ENCODE assay signal across 28 cellular contexts in the genomic region with DNA sequence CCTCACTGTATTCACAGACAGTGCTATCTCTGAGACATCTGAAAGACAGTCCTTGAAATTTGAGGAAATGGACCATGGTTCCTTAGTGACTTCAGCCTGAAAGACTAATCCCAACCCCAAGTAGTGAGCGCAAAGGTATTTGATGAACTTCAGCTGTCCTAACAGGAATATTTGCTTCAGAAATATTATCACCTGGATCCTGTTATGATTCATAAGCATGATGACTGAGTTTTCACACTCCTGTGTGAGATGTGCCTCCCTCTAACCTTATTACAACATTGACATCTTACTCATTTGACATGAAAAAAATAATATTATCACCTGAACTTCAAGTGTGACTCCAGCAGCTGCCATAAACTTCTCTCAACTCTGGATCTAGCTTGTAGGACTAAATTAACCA. TPM values are rescaled to one million over a fixed set of nuclear protein-coding genes. Genes with fewer than 3 reads are reported as not detected.
DNase-seq lines count a peak whose midpoint lies in the region; ATAC-seq, FAIRE-seq and TF ChIP-seq lines count a peak whose summit lies in the region.
"Had no signal": no experiment of that assay in that cellular context is flagged by ENCODE, and none has a peak within 500 bp of the region (broad histone marks: within the 10 kb centered on the region; RNA-seq: fewer than 3 reads in every experiment).

No MANE protein-coding gene starts in this region.

- H3K27ac ChIP-seq in GM12878 (ENCODE audit: control insufficient read depth, insufficient read depth) (no peak overlapping the region), foreskin keratinocyte (peak overlapping the region; percentile 39)
- H3K27ac ChIP-seq: 22Rv1, BLaER1 had no signal

- no peak for TF ChIP-seq EP300 in GM12878 (IDR thresholded peaks at IDR 0.05; ENCODE audit: borderline replicate concordance in 1 of 2, control insufficient read depth in 1 of 2, low read depth in 2 of 2, low read length in 2 of 2)

- H3K4me1 ChIP-seq in GM12878 (ENCODE audit: control insufficient read depth, insufficient read depth, low read length) (no peaks in the 10 kb centered on the region), foreskin keratinocyte (no peaks in the 10 kb centered on the region)
- H3K4me1 ChIP-seq: BLaER1 had no signal

- H3K36me3 Mint-ChIP-seq in activated naive CD8-positive, alpha-beta T cell treated with anti-CD3 and anti-CD28 coated beads for 36 hours = no peaks in the 10 kb centered on the region

- no peak overlapping the region for H2AFZ ChIP-seq in GM12878 (ENCODE audit: control insufficient read depth, low read depth, low read length)

- no peaks in the 10 kb centered on the region for H3K36me3 ChIP-seq in GM12878 (ENCODE audit: control insufficient read depth in 2 of 2, insufficient read depth in 2 of 2, low read length in 1 of 2)
- H3K36me3 ChIP-seq: BLaER1, MG63 had no signal

- no peaks in the 10 kb centered on the region for H4K20me1 ChIP-seq in GM12878 (ENCODE audit: control insufficient read depth, insufficient read depth)
- H4K20me1 ChIP-seq: BLaER1 had no signal

- RAD21 ChIA-PET in GM12878 (lab: Charles Lee; ENCODE audit: unreplicated experiment) = no interaction called here

- no peak overlapping the region for H3K4me3 Mint-ChIP-seq in activated naive CD8-positive, alpha-beta T cell treated with anti-CD3 and anti-CD28 coated beads for 36 hours
- H3K4me3 Mint-ChIP-seq: CD4-positive, alpha-beta T cell had no signal

- no peaks in the 10 kb centered on the region for H3K79me2 ChIP-seq in GM12878 (ENCODE audit: control insufficient read depth, insufficient read depth, low read length)

- H3K27me3 ChIP-seq in GM12878 (replicated peaks in 1 of 2; ENCODE audit: control insufficient read depth in 2 of 2, insufficient read depth in 2 of 2, low read length in 1 of 2) = peaks cover 0 to 2% of the 10 kb centered on the region in 2 experiments; a peak in 1 of 4 replicates
- peaks cover 12% of the 10 kb centered on the region for H3K27me3 ChIP-seq in foreskin keratinocyte
- H3K27me3 ChIP-seq: BLaER1 had no signal

- DNase-seq in DMS53 (lab: John Stamatoyannopoulos, UW) = peak; percentile 15
- no peak for DNase-seq in DMS53 treated with DMSO at 0.1 percent for 48 hours (lab: John Stamatoyannopoulos, UW; ENCODE audit: unreplicated experiment)
- no peak for DNase-seq in GM12878 (ENCODE audit: low read depth, low spot score)
- DNase-seq in foreskin keratinocyte = peak; percentile 78 to 80
- no peak for DNase-seq in activated naive CD4-positive, alpha-beta T cell treated with anti-CD3 and anti-CD28 coated beads, Interleukin-2, amount 50 U/mL, for 16 hours
- no peak for DNase-seq in activated naive CD8-positive, alpha-beta T cell treated with anti-CD3 and anti-CD28 coated beads for 36 hours
- DNase-seq in activated gamma-delta T cell treated with Interleukin-2 at 50 U/mL for 16 hours = no peak
- DNase-seq: ACHN; CD4-positive, alpha-beta T cell; COR-L47; DMS 273 treated with DMSO at 0.1 percent for 48 hours; Karpas-422; MG63; NCI-H1417; NCI-H1694 treated with DMSO at 0.1 percent for 48 hours; NCI-H2081 treated with DMSO at 0.1 percent for 48 hours; NCI-H2171 treated with DMSO at 0.1 percent for 48 hours; NCI-H526; OCI-M1; RPMI8226; SIG-M5; SK-N-SH had no signal

- H3K4me2 ChIP-seq in GM12878 (ENCODE audit: control insufficient read depth, insufficient read depth) = no peak overlapping the region
- H3K4me2 ChIP-seq: BLaER1, SK-N-SH had no signal

- no peaks in the 10 kb centered on the region for H3K9me3 Mint-ChIP-seq in activated naive CD8-positive, alpha-beta T cell treated with anti-CD3 and anti-CD28 coated beads for 36 hours
- H3K9me3 Mint-ChIP-seq: CD4-positive, alpha-beta T cell had no signal

- ATAC-seq in GM12878 = no peak
- ATAC-seq in foreskin keratinocyte = peak; percentile 91
- no peak for ATAC-seq in GM18498 (IDR thresholded peaks at IDR 0.05; ENCODE audit: unreplicated experiment)
- ATAC-seq: HCT116 had no signal

- peaks cover 26% of the 10 kb centered on the region for H3K27me3 Mint-ChIP-seq in activated naive CD8-positive, alpha-beta T cell treated with anti-CD3 and anti-CD28 coated beads for 36 hours

- no peaks in the 10 kb centered on the region for H3K9me3 ChIP-seq in GM12878 (replicated peaks; ENCODE audit: control insufficient read depth, insufficient read depth, low read length)
- H3K9me3 ChIP-seq: BLaER1, MG63, SK-N-SH had no signal

- WGBS in GM12878 (ENCODE audit: insufficient coverage, insufficient replicate concordance, low lambda C conversion rate, missing lambda C conversion rate) = 0% methylated on average over 1 of the region's 1 CpG

- no peak overlapping the region for H3K9ac ChIP-seq in GM12878 (ENCODE audit: control insufficient read depth, insufficient read depth, low read length)
- H3K9ac ChIP-seq: BLaER1, SK-N-SH had no signal

- in situ Hi-C loops in GM12878 (cut with MboI) = no loop called here

- intact Hi-C loops in GM12878 (cut with micrococcal nuclease; ENCODE audit: unreplicated experiment) = no loop called here

- peak; percentile 27 for FAIRE-seq in GM12878 (lab: Jason Lieb, UNC)
- FAIRE-seq: G401.6, H1 had no signal

- SMC1A ChIA-PET in GM12878 (lab: Charles Lee; ENCODE audit: uncharacterized antibody, unreplicated experiment) = interaction anchor here (0.7 to 1.5 kb wide), 3 partner anchors 12 to 42 kb away, joined by 3 to 4 read pairs (median 3); partner anchors contain the start of gene MRPL19

- TF ChIP-seq POLR2A in GM12878 (IDR thresholded peaks at IDR 0.05; ENCODE audit: low read depth, low read length) = no peak

- BruUV-seq in GM12878 (replicated peaks; lab: Mats Ljungman, UMichigan) = no TSS peak

- CTCF ChIA-PET in GM12878 (lab: Yijun Ruan, JAX) = interaction anchor here (0.8 to 1.6 kb wide), 5 partner anchors 12 to 576 kb away, joined by 3 to 10 read pairs (median 4); partner anchors contain the start of gene MRPL19

- no peaks in the 10 kb centered on the region for H3K4me1 Mint-ChIP-seq in activated naive CD8-positive, alpha-beta T cell treated with anti-CD3 and anti-CD28 coated beads for 36 hours

- no peak for TF ChIP-seq RAD21 in GM12878 (IDR thresholded peaks at IDR 0.05; ENCODE audit: insufficient read depth, low read depth, low read length)

- no peak overlapping the region for H3K4me3 ChIP-seq in GM12878
- H3K4me3 ChIP-seq: BLaER1, MG63 had no signal

- POLR2A ChIA-PET in GM12878 (lab: Charles Lee) = no interaction called here

- TF ChIP-seq CTCF in GM12878 (IDR thresholded peaks at IDR 0.05 in 2 of 3, conservative IDR thresholded peaks at IDR 0.05 in 1 of 3; ENCODE audit: control insufficient read depth in 2 of 3, extremely low read depth in 1 of 3, insufficient read depth in 1 of 3, low read depth in 3 of 3, low read length in 3 of 3) = no peak
- no peak for TF ChIP-seq CTCF in foreskin keratinocyte (conservative IDR thresholded peaks at IDR 0.05)

- no peak overlapping the region for H3K27ac Mint-ChIP-seq in activated naive CD8-positive, alpha-beta T cell treated with anti-CD3 and anti-CD28 coated beads for 36 hours
- H3K27ac Mint-ChIP-seq: CD4-positive, alpha-beta T cell had no signal

TF ChIP-seq in GM12878, 131 proteins besides CTCF, POLR2A, EP300 and RAD21:
- TF ChIP-seq PAX8 (IDR thresholded peaks at IDR 0.05) (no peak), TBL1XR1 (IDR thresholded peaks at IDR 0.05; ENCODE audit: low read depth, low read length) (no peak), SUZ12 (IDR thresholded peaks at IDR 0.05; ENCODE audit: unreplicated experiment) (no peak), MAX (IDR thresholded peaks at IDR 0.05; ENCODE audit: low read depth, low read length) (no peak), RCOR1 (conservative IDR thresholded peaks at IDR 0.05; ENCODE audit: low read depth, low read length) (no peak), RAD51 (IDR thresholded peaks at IDR 0.05) (no peak), POLR2AphosphoS5 (IDR thresholded peaks at IDR 0.05; ENCODE audit: low read length) (no peak), TCF7 (IDR thresholded peaks at IDR 0.05; ENCODE audit: borderline replicate concordance) (no peak), CBX5 (IDR thresholded peaks at IDR 0.05; ENCODE audit: low read depth) (no peak), YY1 (IDR thresholded peaks at IDR 0.05; ENCODE audit: low read depth, low read length) (no peak), JUNB (IDR thresholded peaks at IDR 0.05) (no peak), HDAC6 (IDR thresholded peaks at IDR 0.05; ENCODE audit: unreplicated experiment) (no peak)

RNA-seq across cellular contexts. Expression of gene MRPL19, which starts 11.6 kb away (rescaled TPM):
- 56.5 and 60.0 TPM in 2 replicates for total RNA-seq in GM12878 (2013; cell fraction: nucleolus; rRNA removed)
- total RNA-seq in GM12878 (2014; rRNA removed) (54.1 and 60.4 TPM in 2 replicates), GM12878 (2014; rRNA removed; fragmentation: Illumina TruSeq; extraction: Trizol) (42.1 and 46.8 TPM in 2 replicates), GM12878 (2021) (62.1 and 63.0 TPM in 2 replicates), foreskin keratinocyte (76.9 and 79.7 TPM in 2 replicates)
- 14.5 TPM for polyA plus RNA-seq in GM12878 (2011; ENCODE audit: low read depth)
- polyA plus RNA-seq in GM12878 (2011; rRNA removed) (63.1 and 105 TPM in 2 replicates), GM12878 (2014; fragmentation: Illumina TruSeq; extraction: Trizol) (43.7 and 55.7 TPM in 2 replicates), GM12878 (2014; fragmentation: Nextera tagmentation; extraction: Ambion mirVana) (10 to 100 TPM; 13.1 to 17.9 TPM), GM12878 (2014; rRNA removed) (52.7 and 63.0 TPM in 2 replicates), GM12878 (2016; fragmentation: Nextera tagmentation; extraction: Ambion mirVana) (10 to 100 TPM; 89.7 to 99.0 TPM), foreskin keratinocyte (50.3 and 61.5 TPM in 2 replicates)
- 17.8 and 19.2 TPM in 2 replicates for polyA plus RNA-seq in GM12878 (2011; cell fraction: cytosol; rRNA removed)
- 18.9 and 21.4 TPM in 2 replicates for polyA plus RNA-seq in GM12878 (2011; cell fraction: nucleus; rRNA removed)
- polyA plus RNA-seq in GM12878 (2012) = 18.3 and 24.9 TPM in 2 replicates
- 21.8 and 27.0 TPM in 2 replicates for polyA minus RNA-seq in GM12878 (2011; rRNA and poly(A)+ RNA removed)
- polyA minus RNA-seq in GM12878 (2011; cell fraction: cytosol; rRNA and poly(A)+ RNA removed) = 9.9 and 12.6 TPM in 2 replicates
- polyA minus RNA-seq in GM12878 (2011; cell fraction: nucleus; rRNA and poly(A)+ RNA removed) = 56.1 and 87.4 TPM in 2 replicates
- total RNA-seq in activated naive CD8-positive, alpha-beta T cell treated with anti-CD3 and anti-CD28 coated beads for 36 hours = 10 to 100 TPM; 77.6 to 81.2 TPM

Comparison
In these comparisons a context has a peak if more than half of its experiments do, and no peak if none do; other contexts are left out.
1. DNase-seq: peak in DMS53 (single experiment) and foreskin keratinocyte (2 of 2); none in DMS53 treated with DMSO at 0.1 percent for 48 hours (single experiment), GM12878 (single experiment), activated naive CD4-positive, alpha-beta T cell treated with anti-CD3 and anti-CD28 coated beads, Interleukin-2, amount 50 U/mL, for 16 hours (single experiment), activated naive CD8-positive, alpha-beta T cell treated with anti-CD3 and anti-CD28 coated beads for 36 hours (single experiment) and activated gamma-delta T cell treated with Interleukin-2 at 50 U/mL for 16 hours (single experiment).